ENCODE assay signal across 8 cellular contexts in genomic region chr6:36129889-36130671, GRCh38. TPM values are rescaled to one million over a fixed set of nuclear protein-coding genes. Genes with fewer than 3 reads are reported as not detected.
DNase-seq lines count a peak whose midpoint lies in the region; ATAC-seq and TF ChIP-seq lines count a peak whose summit lies in the region.

TSS of gene MAPK13 (plus strand) at chr6:36130513. CDS start at chr6:36130583, 70 bp downstream.

- TF ChIP-seq CTCF in LNCaP clone FGC (IDR thresholded peaks at IDR 0.05; ENCODE audit: control insufficient read depth, extremely low read depth, insufficient read depth): no peak
- no peak for TF ChIP-seq CTCF in fibroblast of villous mesenchyme (IDR thresholded peaks at IDR 0.05; ENCODE audit: insufficient read depth, low read depth, low read length)
- no peak for TF ChIP-seq CTCF in progenitor cell of endocrine pancreas (IDR thresholded peaks at IDR 0.05; ENCODE audit: unreplicated experiment)

- H3K9me3 Mint-ChIP-seq in activated CD8-positive, alpha-beta memory T cell treated with anti-CD3 and anti-CD28 coated beads, Interleukin-2, amount 10 ng/mL, durations not matched to agents 7 days and 5 days (ENCODE audit: low read depth): no peaks in the 10 kb centered on the region
- H3K9me3 Mint-ChIP-seq in progenitor cell of endocrine pancreas (ENCODE audit: low read depth): no peaks in the 10 kb centered on the region

- no peaks in the 10 kb centered on the region for H3K27me3 Mint-ChIP-seq in activated CD8-positive, alpha-beta memory T cell treated with anti-CD3 and anti-CD28 coated beads, Interleukin-2, amount 10 ng/mL, durations not matched to agents 7 days and 5 days
- peaks cover 10% of the 10 kb centered on the region for H3K27me3 Mint-ChIP-seq in progenitor cell of endocrine pancreas

- peak; percentile 46 for ATAC-seq in activated CD8-positive, alpha-beta memory T cell treated with anti-CD3 and anti-CD28 coated beads, Interleukin-2, amount 10 ng/mL, durations not matched to agents 7 days and 5 days
- ATAC-seq in HG03378 (IDR thresholded peaks at IDR 0.05; ENCODE audit: unreplicated experiment) (no peak), GM19328 (IDR thresholded peaks at IDR 0.05; ENCODE audit: unreplicated experiment) (no peak)

- peaks cover 9% of the 10 kb centered on the region for H3K36me3 Mint-ChIP-seq in activated CD8-positive, alpha-beta memory T cell treated with anti-CD3 and anti-CD28 coated beads, Interleukin-2, amount 10 ng/mL, durations not matched to agents 7 days and 5 days
- H3K36me3 Mint-ChIP-seq in progenitor cell of endocrine pancreas (ENCODE audit: insufficient read depth): peaks cover 10% of the 10 kb centered on the region

- peak; percentile 66 for DNase-seq in CD1c-positive myeloid dendritic cell (ENCODE audit: extremely low spot score)
- no peak for DNase-seq in LNCaP clone FGC (ENCODE audit: low read depth)
- DNase-seq in activated CD8-positive, alpha-beta memory T cell treated with anti-CD3 and anti-CD28 coated beads, Interleukin-2, amount 10 ng/mL, durations not matched to agents 7 days and 5 days: no peak
- peak; percentile 39 for DNase-seq in fibroblast of villous mesenchyme (ENCODE audit: low read depth)
- peak; percentile 51 for DNase-seq in progenitor cell of endocrine pancreas (ENCODE audit: low spot score, unreplicated experiment)
- no peak for DNase-seq in effector CD4-positive, alpha-beta T cell

- H3K4me3 Mint-ChIP-seq in activated CD8-positive, alpha-beta memory T cell treated with anti-CD3 and anti-CD28 coated beads, Interleukin-2, amount 10 ng/mL, durations not matched to agents 7 days and 5 days: peak within 1 kb of the TSS; percentile 78
- H3K4me3 Mint-ChIP-seq in progenitor cell of endocrine pancreas (ENCODE audit: low read depth): peak within 1 kb of the TSS; percentile 75

- CTCF ChIA-PET in activated CD8-positive, alpha-beta memory T cell treated with anti-CD3 and anti-CD28 coated beads, Interleukin-2, amount 10 ng/mL, durations not matched to agents 7 days and 5 days (lab: Charles Lee): interaction anchor here (0.6 to 2.2 kb wide), 5 partner anchors 10 to 231 kb away, joined by 3 to 27 read pairs (median 6); no protein-coding TSS in a partner anchor

- H3K4me3 ChIP-seq in LNCaP clone FGC (ENCODE audit: low read depth, low read length) (peak within 1 kb of the TSS; percentile 46), fibroblast of villous mesenchyme (ENCODE audit: low read depth, low read length) (peak within 1 kb of the TSS; percentile 32)

- H3K4me1 Mint-ChIP-seq in activated CD8-positive, alpha-beta memory T cell treated with anti-CD3 and anti-CD28 coated beads, Interleukin-2, amount 10 ng/mL, durations not matched to agents 7 days and 5 days: peaks cover 51% of the 10 kb centered on the region
- peaks cover 14% of the 10 kb centered on the region for H3K4me1 Mint-ChIP-seq in progenitor cell of endocrine pancreas (ENCODE audit: low read depth)

- peak within 1 kb of the TSS; percentile 91 for H3K27ac Mint-ChIP-seq in activated CD8-positive, alpha-beta memory T cell treated with anti-CD3 and anti-CD28 coated beads, Interleukin-2, amount 10 ng/mL, durations not matched to agents 7 days and 5 days
- peak within 1 kb of the TSS; percentile 93 for H3K27ac Mint-ChIP-seq in progenitor cell of endocrine pancreas

RNA-seq across cellular contexts. Expression of gene MAPK13, which starts in this region (rescaled TPM):
- 10 to 100 TPM; 33.9 to 35.6 TPM for total RNA-seq in activated CD8-positive, alpha-beta memory T cell treated with anti-CD3 and anti-CD28 coated beads, Interleukin-2, amount 10 ng/mL, durations not matched to agents 7 days and 5 days
- total RNA-seq in fibroblast of villous mesenchyme: 8.1 and 10.8 TPM in 2 replicates
- 41.2 and 42.9 TPM in 2 replicates for total RNA-seq in progenitor cell of endocrine pancreas

Comparison
In these comparisons a context has a peak if more than half of its experiments do, and no peak if none do; other contexts are left out.
1. DNase-seq: peak in CD1c-positive myeloid dendritic cell (single experiment), fibroblast of villous mesenchyme (single experiment) and progenitor cell of endocrine pancreas (single experiment); none in LNCaP clone FGC (single experiment), activated CD8-positive, alpha-beta memory T cell treated with anti-CD3 and anti-CD28 coated beads, Interleukin-2, amount 10 ng/mL, durations not matched to agents 7 days and 5 days (single experiment) and effector CD4-positive, alpha-beta T cell (single experiment).